2 cellular contexts compared by ENCODE assay signal in genomic region chr15:90675464-90675863, GRCh38.
TF ChIP-seq lines count a peak whose summit lies in the region.

No MANE protein-coding gene starts in this region.

TF ChIP-seq in GM23338, 12 proteins besides CTCF, POLR2A, EP300 and RAD21 (continued from another document):
- no peak for TF ChIP-seq REST (IDR thresholded peaks at IDR 0.05; ENCODE audit: unreplicated experiment)
- no peak for TF ChIP-seq CREB1 (CRISPR knock-in tag; IDR thresholded peaks at IDR 0.05; ENCODE audit: low read depth)
- TF ChIP-seq JUNB (IDR thresholded peaks at IDR 0.05; ENCODE audit: unreplicated experiment): no peak
- TF ChIP-seq ETS1 (IDR thresholded peaks at IDR 0.05): no peak
- TF ChIP-seq NANOG (IDR thresholded peaks at IDR 0.05; ENCODE audit: borderline replicate concordance): no peak
- TF ChIP-seq ZNF462 (CRISPR knock-in tag; IDR thresholded peaks at IDR 0.05): no peak
- no peak for TF ChIP-seq POLR2AphosphoS5 (IDR thresholded peaks at IDR 0.05; ENCODE audit: low read depth)

TF ChIP-seq in IMR-90, 13 proteins besides CTCF, POLR2A, EP300 and RAD21 (continued from another document):
- TF ChIP-seq ELK1 (IDR thresholded peaks at IDR 0.05; ENCODE audit: borderline replicate concordance, low read depth, low read length) (no peak), NFE2L2 (IDR thresholded peaks at IDR 0.05; ENCODE audit: low read depth, low read length) (no peak), RCOR1 (IDR thresholded peaks at IDR 0.05; ENCODE audit: insufficient replicate concordance, low read length) (no peak), MAFK (IDR thresholded peaks at IDR 0.05; ENCODE audit: low read depth, low read length) (no peak)
